ENCODE assay signal across 12 cellular contexts in genomic region chr13:83819156-83819555, GRCh38.
"Had no signal": no experiment of that assay in that cellular context is flagged by ENCODE, and none has a peak within 500 bp of the region (broad histone marks: within the 10 kb centered on the region; RNA-seq: fewer than 3 reads in every experiment).

No MANE protein-coding gene starts in this region.

- DNase-seq: activated B cell treated with CpG ODN at 0.5 μM for 24 hours; activated CD4-positive, alpha-beta T cell treated with anti-CD3 and anti-CD28 coated beads, Interleukin-2, amount 10 ng/mL, durations not matched to agents 24 days and 14 days; activated naive CD4-positive, alpha-beta T cell treated with anti-CD3 and anti-CD28 coated beads, Interleukin-2, amount 10 ng/mL, durations not matched to agents 7 days and 5 days; activated T-cell treated with anti-CD3 and anti-CD28 coated beads for 4 hours; colonic mucosa; gastrocnemius medialis; kidney; retina; stimulated activated CD4-positive, alpha-beta T cell treated with anti-CD3 and anti-CD28 coated beads, Interleukin-4, amount 100 ng/mL, for 4 hours; stimulated activated naive CD8-positive, alpha-beta T cell treated with anti-CD3 and anti-CD28 coated beads, Interleukin-15, amount 100 ng/mL, for 72 hours; testis; upper lobe of right lung had no signal

- ATAC-seq: gastrocnemius medialis; stimulated activated naive CD8-positive, alpha-beta T cell treated with anti-CD3 and anti-CD28 coated beads, Interleukin-15, amount 100 ng/mL, for 72 hours; upper lobe of right lung had no signal
